ENCODE assay signal across 14 cellular contexts in the genomic region with DNA sequence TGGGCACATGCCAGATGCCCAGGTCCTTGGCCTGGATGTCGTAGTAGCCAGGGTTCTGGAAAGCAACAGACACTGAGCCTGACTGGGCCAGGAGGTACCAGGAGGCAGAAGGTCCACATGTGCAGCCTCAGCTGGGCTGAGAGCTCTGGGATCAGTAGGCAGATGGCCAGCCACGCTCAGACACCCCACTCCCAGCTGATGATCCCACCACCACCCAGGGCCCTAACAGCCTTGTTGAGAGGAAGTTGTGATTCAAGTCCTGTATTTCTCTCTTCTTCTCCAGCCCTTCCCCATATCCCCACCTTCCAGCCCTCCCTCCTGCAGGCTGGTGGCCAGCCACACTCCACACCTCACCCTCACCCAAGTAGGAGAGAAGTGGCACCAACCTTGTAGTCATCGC. TPM values are rescaled to one million over a fixed set of nuclear protein-coding genes. Genes with fewer than 3 reads are reported as not detected.
"Had no signal": no experiment of that assay in that cellular context is flagged by ENCODE, and none has a peak within 500 bp of the region (broad histone marks: within the 10 kb centered on the region; RNA-seq: fewer than 3 reads in every experiment).

No MANE protein-coding gene starts in this region.

- H3K27me3 Mint-ChIP-seq: naive thymus-derived CD8-positive, alpha-beta T cell; T-helper 17 cell had no signal

- H3K4me1 ChIP-seq: tibial artery had no signal

- H3K4me3 ChIP-seq: dorsolateral prefrontal cortex, tibial artery, vagina had no signal

- H3K27ac Mint-ChIP-seq: activated T-helper 1 cell treated with anti-CD3 and anti-CD28 coated beads, Interleukin-12 subunit alpha, Interleukin-12 subunit beta, Interleukin-2, Interleukin-4 antibody, amounts not matched to agents 30 ng/mL and 10 ng/mL and 1 ng/mL, durations not matched to agents 14 hours and 24 hours and 36 hours; T-helper 17 cell had no signal

- H3K27me3 ChIP-seq: foreskin keratinocyte, tibial artery, vagina had no signal

- H3K36me3 Mint-ChIP-seq: brain; naive thymus-derived CD8-positive, alpha-beta T cell had no signal

- H3K27ac ChIP-seq: dorsolateral prefrontal cortex, tibial artery, vagina, WERI-Rb-1 had no signal

- H3K9me3 ChIP-seq: tibial artery, vagina had no signal

- H3K36me3 ChIP-seq: tibial artery, vagina, WERI-Rb-1 had no signal

- H3K9me3 Mint-ChIP-seq: activated T-helper 1 cell treated with anti-CD3 and anti-CD28 coated beads, Interleukin-12 subunit alpha, Interleukin-12 subunit beta, Interleukin-2, Interleukin-4 antibody, amounts not matched to agents 30 ng/mL and 10 ng/mL and 1 ng/mL, durations not matched to agents 14 hours and 24 hours and 36 hours; naive thymus-derived CD8-positive, alpha-beta T cell had no signal

- H3K4me3 Mint-ChIP-seq: activated T-helper 1 cell treated with anti-CD3 and anti-CD28 coated beads, Interleukin-12 subunit alpha, Interleukin-12 subunit beta, Interleukin-2, Interleukin-4 antibody, amounts not matched to agents 30 ng/mL and 10 ng/mL and 1 ng/mL, durations not matched to agents 14 hours and 24 hours and 36 hours; brain; naive thymus-derived CD8-positive, alpha-beta T cell; T-helper 17 cell had no signal

RNA-seq across cellular contexts. Expression of a gene that starts 4.0 kb away (rescaled TPM):
- total RNA-seq: activated T-helper 1 cell treated with anti-CD3 and anti-CD28 coated beads, Interleukin-12 subunit alpha, Interleukin-12 subunit beta, Interleukin-2, Interleukin-4 antibody, amounts not matched to agents 30 ng/mL and 10 ng/mL and 1 ng/mL, durations not matched to agents 14 hours and 24 hours and 36 hours; dorsolateral prefrontal cortex; epithelial cell of proximal tubule; fibroblast of lung; foreskin keratinocyte; left lobe of liver; naive thymus-derived CD8-positive, alpha-beta T cell; renal cortical epithelial cell; subcutaneous adipose tissue; T-helper 17 cell had no signal
- polyA plus RNA-seq: fibroblast of lung; foreskin keratinocyte; naive thymus-derived CD8-positive, alpha-beta T cell had no signal
